Comparison of ENCODE assay signal across 1 cellular context in the genomic region with DNA sequence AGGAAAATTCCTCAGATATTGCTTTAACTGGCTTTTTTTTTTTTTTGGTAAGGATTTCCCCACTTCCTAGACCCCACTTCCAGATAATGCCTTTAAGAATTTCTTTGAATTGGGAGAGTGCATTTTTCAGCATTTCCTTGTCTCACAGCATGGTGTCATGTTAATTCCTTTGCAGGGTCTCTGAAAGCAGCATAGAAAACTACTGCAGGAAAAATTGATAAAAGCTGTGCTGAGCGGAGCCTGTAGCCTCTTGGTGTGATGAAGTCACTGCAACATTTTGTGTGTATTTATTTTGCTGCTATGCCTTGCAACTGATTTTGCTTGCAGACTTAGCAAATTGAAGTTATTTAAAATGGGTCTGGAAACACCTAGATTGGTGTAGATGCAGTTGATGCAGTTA.
TF ChIP-seq lines count a peak whose summit lies in the region.

No MANE protein-coding gene starts in this region.

TF ChIP-seq in IMR-90, 13 proteins besides CTCF, POLR2A, EP300 and RAD21 (continued from another document):
- TF ChIP-seq CEBPB (IDR thresholded peaks at IDR 0.05; ENCODE audit: low read depth, low read length), result no peak
- TF ChIP-seq RCOR1 (IDR thresholded peaks at IDR 0.05; ENCODE audit: insufficient replicate concordance, low read length), result no peak
- TF ChIP-seq MAZ (IDR thresholded peaks at IDR 0.05; ENCODE audit: borderline replicate concordance, low read depth, low read length), result no peak
TF ChIP-seq in IMR-90: peak in this region for 0.
